Comparison of ENCODE assay signal across 1 cellular context in the genomic region with DNA sequence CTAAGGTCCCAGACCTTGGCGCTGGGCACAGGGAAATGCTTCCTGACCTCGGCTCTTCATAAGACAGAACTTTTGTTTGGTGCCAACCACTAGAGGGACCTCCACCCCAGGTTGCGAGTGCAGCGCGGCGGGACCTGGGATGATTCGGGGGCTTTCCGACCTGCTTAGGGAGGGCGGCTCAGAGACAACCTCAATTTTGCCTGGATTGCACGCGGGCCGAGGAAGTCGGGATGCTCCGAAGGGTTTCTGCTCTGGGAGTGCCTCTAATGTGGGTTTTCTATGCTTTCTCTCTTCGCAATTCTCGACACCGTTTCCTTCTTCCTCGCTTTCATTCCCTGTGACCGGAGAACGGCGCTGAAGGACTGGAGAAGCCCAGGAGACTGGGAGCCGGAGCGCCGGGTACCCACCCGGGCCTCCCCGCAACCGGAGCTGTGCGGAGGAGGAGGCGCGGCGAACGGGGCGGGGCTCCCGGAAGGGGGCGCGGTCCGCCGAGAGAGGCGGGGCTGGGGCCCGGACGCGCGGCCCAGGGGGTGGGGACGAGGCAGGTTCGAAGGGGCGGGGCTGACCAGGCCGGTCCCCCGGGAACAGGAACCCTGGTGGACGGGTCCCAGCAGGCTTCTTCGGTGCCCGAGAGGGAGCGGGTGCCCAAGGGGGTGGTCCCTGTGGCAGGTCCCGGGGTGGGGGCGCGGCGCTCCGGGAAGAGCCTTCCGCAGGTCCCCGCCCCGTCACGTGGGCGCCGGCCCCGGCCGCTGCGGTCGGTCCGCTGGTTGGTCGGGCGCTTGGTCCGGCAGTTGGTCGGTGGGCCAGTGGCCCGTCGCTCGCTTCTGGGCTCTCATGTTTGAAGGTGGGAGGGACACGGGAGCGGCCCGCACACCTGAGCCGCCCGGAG.
TF ChIP-seq lines count a peak whose summit lies in the region.

A gene (plus strand): TSS at position 790 of the 889 bp plus-strand sequence. CDS start 35,477 bp downstream, outside the sequence.

TF ChIP-seq in K562, 482 proteins besides CTCF, POLR2A, EP300 and RAD21 (continued from another document and continues in another):
- TF ChIP-seq, protein P1, sequence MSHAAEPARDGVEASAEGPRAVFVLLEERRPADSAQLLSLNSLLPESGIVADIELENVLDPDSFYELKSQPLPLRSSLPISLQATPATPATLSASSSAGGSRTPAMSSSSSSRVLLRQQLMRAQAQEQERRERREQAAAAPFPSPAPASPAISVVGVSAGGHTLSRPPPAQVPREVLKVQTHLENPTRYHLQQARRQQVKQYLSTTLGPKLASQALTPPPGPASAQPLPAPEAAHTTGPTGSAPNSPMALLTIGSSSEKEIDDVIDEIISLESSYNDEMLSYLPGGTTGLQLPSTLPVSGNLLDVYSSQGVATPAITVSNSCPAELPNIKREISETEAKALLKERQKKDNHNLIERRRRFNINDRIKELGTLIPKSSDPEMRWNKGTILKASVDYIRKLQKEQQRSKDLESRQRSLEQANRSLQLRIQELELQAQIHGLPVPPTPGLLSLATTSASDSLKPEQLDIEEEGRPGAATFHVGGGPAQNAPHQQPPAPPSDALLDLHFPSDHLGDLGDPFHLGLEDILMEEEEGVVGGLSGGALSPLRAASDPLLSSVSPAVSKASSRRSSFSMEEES (CRISPR knock-in tag; IDR thresholded peaks at IDR 0.05): peak; percentile 44
- TF ChIP-seq ELF1 (tag; IDR thresholded peaks at IDR 0.05) (peak; percentile 66), U2AF1 (optimal IDR thresholded peaks at IDR 0.05; ENCODE audit: low read depth, low read length) (no peak), ZFPM2 (CRISPR knock-in tag; IDR thresholded peaks at IDR 0.05) (0 out of 2 replicates have a peak, but pooled peaks have one; percentile 16), DDX20 (tag; IDR thresholded peaks at IDR 0.05; ENCODE audit: low read depth) (no peak), ZBTB7A (IDR thresholded peaks at IDR 0.05; ENCODE audit: borderline replicate concordance, control insufficient read depth, low read depth, low read length) (peak; percentile 6; the same call in 1 of the 2 replicates), NR2C2 (CRISPR knock-in tag; IDR thresholded peaks at IDR 0.05) (no peak), NR2C2 (tag; IDR thresholded peaks at IDR 0.05) (0 out of 2 replicates have a peak, but pooled peaks have one; percentile 1), MYC (IDR thresholded peaks at IDR 0.05; ENCODE audit: low read depth, low read length) (no peak), MYC (CRISPR knock-in tag; IDR thresholded peaks at IDR 0.05; ENCODE audit: borderline replicate concordance, low read depth) (no peak), ZNF274 (IDR thresholded peaks at IDR 0.05; ENCODE audit: borderline replicate concordance, low read depth, low read length) (no peak), NFIC (IDR thresholded peaks at IDR 0.05) (peak; percentile 32; the same call in 1 of the 2 replicates), GABPB1 (CRISPR knock-in tag; IDR thresholded peaks at IDR 0.05) (no peak), CC2D1A (IDR thresholded peaks at IDR 0.05) (no peak), KLF1 (tag; IDR thresholded peaks at IDR 0.05) (no peak), NRF1 (conservative IDR thresholded peaks at IDR 0.05 in 1 of 2, IDR thresholded peaks at IDR 0.05 in 1 of 2) (no peak), PML (IDR thresholded peaks at IDR 0.05; ENCODE audit: low read length) (no peak), NFRKB (IDR thresholded peaks at IDR 0.05; ENCODE audit: low read depth) (no peak), WHSC1 (IDR thresholded peaks at IDR 0.05; ENCODE audit: low read length) (no peak), SMARCC2 (IDR thresholded peaks at IDR 0.05; ENCODE audit: low read depth) (no peak), POLR3G (IDR thresholded peaks at IDR 0.05; ENCODE audit: extremely low read depth, insufficient read length, insufficient replicate concordance) (no peak), CCNT2 (IDR thresholded peaks at IDR 0.05; ENCODE audit: borderline replicate concordance, extremely low read depth, insufficient read length, low read depth, low read length) (peak; percentile 28), TARDBP (IDR thresholded peaks at IDR 0.05) (no peak), ZNF717 (CRISPR knock-in tag; IDR thresholded peaks at IDR 0.05) (no peak)
- TF ChIP-seq, protein P2, sequence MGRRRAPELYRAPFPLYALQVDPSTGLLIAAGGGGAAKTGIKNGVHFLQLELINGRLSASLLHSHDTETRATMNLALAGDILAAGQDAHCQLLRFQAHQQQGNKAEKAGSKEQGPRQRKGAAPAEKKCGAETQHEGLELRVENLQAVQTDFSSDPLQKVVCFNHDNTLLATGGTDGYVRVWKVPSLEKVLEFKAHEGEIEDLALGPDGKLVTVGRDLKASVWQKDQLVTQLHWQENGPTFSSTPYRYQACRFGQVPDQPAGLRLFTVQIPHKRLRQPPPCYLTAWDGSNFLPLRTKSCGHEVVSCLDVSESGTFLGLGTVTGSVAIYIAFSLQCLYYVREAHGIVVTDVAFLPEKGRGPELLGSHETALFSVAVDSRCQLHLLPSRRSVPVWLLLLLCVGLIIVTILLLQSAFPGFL (CRISPR knock-in tag; IDR thresholded peaks at IDR 0.05): no peak
- TF ChIP-seq, protein P3, sequence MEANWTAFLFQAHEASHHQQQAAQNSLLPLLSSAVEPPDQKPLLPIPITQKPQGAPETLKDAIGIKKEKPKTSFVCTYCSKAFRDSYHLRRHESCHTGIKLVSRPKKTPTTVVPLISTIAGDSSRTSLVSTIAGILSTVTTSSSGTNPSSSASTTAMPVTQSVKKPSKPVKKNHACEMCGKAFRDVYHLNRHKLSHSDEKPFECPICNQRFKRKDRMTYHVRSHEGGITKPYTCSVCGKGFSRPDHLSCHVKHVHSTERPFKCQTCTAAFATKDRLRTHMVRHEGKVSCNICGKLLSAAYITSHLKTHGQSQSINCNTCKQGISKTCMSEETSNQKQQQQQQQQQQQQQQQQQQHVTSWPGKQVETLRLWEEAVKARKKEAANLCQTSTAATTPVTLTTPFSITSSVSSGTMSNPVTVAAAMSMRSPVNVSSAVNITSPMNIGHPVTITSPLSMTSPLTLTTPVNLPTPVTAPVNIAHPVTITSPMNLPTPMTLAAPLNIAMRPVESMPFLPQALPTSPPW (CRISPR knock-in tag; IDR thresholded peaks at IDR 0.05): peak; percentile 82
- TF ChIP-seq, protein P4, sequence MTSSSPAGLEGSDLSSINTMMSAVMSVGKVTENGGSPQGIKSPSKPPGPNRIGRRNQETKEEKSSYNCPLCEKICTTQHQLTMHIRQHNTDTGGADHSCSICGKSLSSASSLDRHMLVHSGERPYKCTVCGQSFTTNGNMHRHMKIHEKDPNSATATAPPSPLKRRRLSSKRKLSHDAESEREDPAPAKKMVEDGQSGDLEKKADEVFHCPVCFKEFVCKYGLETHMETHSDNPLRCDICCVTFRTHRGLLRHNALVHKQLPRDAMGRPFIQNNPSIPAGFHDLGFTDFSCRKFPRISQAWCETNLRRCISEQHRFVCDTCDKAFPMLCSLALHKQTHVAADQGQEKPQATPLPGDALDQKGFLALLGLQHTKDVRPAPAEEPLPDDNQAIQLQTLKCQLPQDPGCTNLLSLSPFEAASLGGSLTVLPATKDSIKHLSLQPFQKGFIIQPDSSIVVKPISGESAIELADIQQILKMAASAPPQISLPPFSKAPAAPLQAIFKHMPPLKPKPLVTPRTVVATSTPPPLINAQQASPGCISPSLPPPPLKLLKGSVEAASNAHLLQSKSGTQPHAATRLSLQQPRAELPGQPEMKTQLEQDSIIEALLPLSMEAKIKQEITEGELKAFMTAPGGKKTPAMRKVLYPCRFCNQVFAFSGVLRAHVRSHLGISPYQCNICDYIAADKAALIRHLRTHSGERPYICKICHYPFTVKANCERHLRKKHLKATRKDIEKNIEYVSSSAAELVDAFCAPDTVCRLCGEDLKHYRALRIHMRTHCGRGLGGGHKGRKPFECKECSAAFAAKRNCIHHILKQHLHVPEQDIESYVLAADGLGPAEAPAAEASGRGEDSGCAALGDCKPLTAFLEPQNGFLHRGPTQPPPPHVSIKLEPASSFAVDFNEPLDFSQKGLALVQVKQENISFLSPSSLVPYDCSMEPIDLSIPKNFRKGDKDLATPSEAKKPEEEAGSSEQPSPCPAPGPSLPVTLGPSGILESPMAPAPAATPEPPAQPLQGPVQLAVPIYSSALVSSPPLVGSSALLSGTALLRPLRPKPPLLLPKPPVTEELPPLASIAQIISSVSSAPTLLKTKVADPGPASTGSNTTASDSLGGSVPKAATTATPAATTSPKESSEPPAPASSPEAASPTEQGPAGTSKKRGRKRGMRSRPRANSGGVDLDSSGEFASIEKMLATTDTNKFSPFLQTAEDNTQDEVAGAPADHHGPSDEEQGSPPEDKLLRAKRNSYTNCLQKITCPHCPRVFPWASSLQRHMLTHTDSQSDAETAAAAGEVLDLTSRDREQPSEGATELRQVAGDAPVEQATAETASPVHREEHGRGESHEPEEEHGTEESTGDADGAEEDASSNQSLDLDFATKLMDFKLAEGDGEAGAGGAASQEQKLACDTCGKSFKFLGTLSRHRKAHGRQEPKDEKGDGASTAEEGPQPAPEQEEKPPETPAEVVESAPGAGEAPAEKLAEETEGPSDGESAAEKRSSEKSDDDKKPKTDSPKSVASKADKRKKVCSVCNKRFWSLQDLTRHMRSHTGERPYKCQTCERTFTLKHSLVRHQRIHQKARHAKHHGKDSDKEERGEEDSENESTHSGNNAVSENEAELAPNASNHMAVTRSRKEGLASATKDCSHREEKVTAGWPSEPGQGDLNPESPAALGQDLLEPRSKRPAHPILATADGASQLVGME (CRISPR knock-in tag; IDR thresholded peaks at IDR 0.05): no peak
- TF ChIP-seq, protein P5, sequence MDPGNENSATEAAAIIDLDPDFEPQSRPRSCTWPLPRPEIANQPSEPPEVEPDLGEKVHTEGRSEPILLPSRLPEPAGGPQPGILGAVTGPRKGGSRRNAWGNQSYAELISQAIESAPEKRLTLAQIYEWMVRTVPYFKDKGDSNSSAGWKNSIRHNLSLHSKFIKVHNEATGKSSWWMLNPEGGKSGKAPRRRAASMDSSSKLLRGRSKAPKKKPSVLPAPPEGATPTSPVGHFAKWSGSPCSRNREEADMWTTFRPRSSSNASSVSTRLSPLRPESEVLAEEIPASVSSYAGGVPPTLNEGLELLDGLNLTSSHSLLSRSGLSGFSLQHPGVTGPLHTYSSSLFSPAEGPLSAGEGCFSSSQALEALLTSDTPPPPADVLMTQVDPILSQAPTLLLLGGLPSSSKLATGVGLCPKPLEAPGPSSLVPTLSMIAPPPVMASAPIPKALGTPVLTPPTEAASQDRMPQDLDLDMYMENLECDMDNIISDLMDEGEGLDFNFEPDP (CRISPR knock-in tag; IDR thresholded peaks at IDR 0.05): no peak
- TF ChIP-seq, protein P6, sequence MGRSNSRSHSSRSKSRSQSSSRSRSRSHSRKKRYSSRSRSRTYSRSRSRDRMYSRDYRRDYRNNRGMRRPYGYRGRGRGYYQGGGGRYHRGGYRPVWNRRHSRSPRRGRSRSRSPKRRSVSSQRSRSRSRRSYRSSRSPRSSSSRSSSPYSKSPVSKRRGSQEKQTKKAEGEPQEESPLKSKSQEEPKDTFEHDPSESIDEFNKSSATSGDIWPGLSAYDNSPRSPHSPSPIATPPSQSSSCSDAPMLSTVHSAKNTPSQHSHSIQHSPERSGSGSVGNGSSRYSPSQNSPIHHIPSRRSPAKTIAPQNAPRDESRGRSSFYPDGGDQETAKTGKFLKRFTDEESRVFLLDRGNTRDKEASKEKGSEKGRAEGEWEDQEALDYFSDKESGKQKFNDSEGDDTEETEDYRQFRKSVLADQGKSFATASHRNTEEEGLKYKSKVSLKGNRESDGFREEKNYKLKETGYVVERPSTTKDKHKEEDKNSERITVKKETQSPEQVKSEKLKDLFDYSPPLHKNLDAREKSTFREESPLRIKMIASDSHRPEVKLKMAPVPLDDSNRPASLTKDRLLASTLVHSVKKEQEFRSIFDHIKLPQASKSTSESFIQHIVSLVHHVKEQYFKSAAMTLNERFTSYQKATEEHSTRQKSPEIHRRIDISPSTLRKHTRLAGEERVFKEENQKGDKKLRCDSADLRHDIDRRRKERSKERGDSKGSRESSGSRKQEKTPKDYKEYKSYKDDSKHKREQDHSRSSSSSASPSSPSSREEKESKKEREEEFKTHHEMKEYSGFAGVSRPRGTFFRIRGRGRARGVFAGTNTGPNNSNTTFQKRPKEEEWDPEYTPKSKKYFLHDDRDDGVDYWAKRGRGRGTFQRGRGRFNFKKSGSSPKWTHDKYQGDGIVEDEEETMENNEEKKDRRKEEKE (IDR thresholded peaks at IDR 0.05; ENCODE audit: borderline replicate concordance in 1 of 2, control insufficient read depth in 1 of 2, low read depth in 2 of 2, low read length in 1 of 2): no peak
- TF ChIP-seq, protein P7, sequence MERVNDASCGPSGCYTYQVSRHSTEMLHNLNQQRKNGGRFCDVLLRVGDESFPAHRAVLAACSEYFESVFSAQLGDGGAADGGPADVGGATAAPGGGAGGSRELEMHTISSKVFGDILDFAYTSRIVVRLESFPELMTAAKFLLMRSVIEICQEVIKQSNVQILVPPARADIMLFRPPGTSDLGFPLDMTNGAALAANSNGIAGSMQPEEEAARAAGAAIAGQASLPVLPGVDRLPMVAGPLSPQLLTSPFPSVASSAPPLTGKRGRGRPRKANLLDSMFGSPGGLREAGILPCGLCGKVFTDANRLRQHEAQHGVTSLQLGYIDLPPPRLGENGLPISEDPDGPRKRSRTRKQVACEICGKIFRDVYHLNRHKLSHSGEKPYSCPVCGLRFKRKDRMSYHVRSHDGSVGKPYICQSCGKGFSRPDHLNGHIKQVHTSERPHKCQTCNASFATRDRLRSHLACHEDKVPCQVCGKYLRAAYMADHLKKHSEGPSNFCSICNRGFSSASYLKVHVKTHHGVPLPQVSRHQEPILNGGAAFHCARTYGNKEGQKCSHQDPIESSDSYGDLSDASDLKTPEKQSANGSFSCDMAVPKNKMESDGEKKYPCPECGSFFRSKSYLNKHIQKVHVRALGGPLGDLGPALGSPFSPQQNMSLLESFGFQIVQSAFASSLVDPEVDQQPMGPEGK (CRISPR knock-in tag; IDR thresholded peaks at IDR 0.05; ENCODE audit: borderline replicate concordance): no peak
- TF ChIP-seq, protein P8, sequence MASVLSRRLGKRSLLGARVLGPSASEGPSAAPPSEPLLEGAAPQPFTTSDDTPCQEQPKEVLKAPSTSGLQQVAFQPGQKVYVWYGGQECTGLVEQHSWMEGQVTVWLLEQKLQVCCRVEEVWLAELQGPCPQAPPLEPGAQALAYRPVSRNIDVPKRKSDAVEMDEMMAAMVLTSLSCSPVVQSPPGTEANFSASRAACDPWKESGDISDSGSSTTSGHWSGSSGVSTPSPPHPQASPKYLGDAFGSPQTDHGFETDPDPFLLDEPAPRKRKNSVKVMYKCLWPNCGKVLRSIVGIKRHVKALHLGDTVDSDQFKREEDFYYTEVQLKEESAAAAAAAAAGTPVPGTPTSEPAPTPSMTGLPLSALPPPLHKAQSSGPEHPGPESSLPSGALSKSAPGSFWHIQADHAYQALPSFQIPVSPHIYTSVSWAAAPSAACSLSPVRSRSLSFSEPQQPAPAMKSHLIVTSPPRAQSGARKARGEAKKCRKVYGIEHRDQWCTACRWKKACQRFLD (CRISPR knock-in tag; IDR thresholded peaks at IDR 0.05): no peak
- TF ChIP-seq, protein P9, sequence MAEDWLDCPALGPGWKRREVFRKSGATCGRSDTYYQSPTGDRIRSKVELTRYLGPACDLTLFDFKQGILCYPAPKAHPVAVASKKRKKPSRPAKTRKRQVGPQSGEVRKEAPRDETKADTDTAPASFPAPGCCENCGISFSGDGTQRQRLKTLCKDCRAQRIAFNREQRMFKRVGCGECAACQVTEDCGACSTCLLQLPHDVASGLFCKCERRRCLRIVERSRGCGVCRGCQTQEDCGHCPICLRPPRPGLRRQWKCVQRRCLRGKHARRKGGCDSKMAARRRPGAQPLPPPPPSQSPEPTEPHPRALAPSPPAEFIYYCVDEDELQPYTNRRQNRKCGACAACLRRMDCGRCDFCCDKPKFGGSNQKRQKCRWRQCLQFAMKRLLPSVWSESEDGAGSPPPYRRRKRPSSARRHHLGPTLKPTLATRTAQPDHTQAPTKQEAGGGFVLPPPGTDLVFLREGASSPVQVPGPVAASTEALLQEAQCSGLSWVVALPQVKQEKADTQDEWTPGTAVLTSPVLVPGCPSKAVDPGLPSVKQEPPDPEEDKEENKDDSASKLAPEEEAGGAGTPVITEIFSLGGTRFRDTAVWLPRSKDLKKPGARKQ (CRISPR knock-in tag; IDR thresholded peaks at IDR 0.05): no peak
